In genomic region chr1:48530727-48531351, GRCh38 we compare ENCODE assay signal across 8 cellular contexts. TPM values are rescaled to one million over a fixed set of nuclear protein-coding genes. Genes with fewer than 3 reads are reported as not detected.
DNase-seq lines count a peak whose midpoint lies in the region; ATAC-seq and TF ChIP-seq lines count a peak whose summit lies in the region.

No MANE protein-coding gene starts in this region.

- DNase-seq in activated T-cell treated with anti-CD3 and anti-CD28 coated beads for 48 hours (ENCODE audit: low read depth) = peak; percentile 42
- DNase-seq in activated T-cell treated with anti-CD3 and anti-CD28 coated beads, Interleukin-2, amount 50 U/mL, for 4 hours = no peak
- peak; percentile 17 for DNase-seq in HFF-Myc (ENCODE audit: extremely low read depth, low read depth)
- DNase-seq in NCI-H1417 (lab: John Stamatoyannopoulos, UW) = peak; percentile 73 to 92 (median 86)
- DNase-seq in foreskin fibroblast = peak in 1 of 2 donors; percentile 39
- DNase-seq in putamen (ENCODE audit: low spot score) = peak; percentile 34
- no peak for DNase-seq in effector CD4-positive, alpha-beta T cell

- no peaks in the 10 kb centered on the region for H3K4me1 Mint-ChIP-seq in activated T-cell treated with anti-CD3 and anti-CD28 coated beads, Interleukin-2, amount 50 U/mL, for 4 hours (ENCODE audit: low read depth)

- no peak overlapping the region for H3K4me3 Mint-ChIP-seq in activated T-cell treated with anti-CD3 and anti-CD28 coated beads, Interleukin-2, amount 50 U/mL, for 4 hours

- no peak for ATAC-seq in activated T-cell treated with anti-CD3 and anti-CD28 coated beads, Interleukin-2, amount 50 U/mL, for 4 hours

- H3K9me3 Mint-ChIP-seq in activated T-cell treated with anti-CD3 and anti-CD28 coated beads, Interleukin-2, amount 50 U/mL, for 4 hours = no peaks in the 10 kb centered on the region

- H3K4me3 ChIP-seq in HFF-Myc (replicated peaks; ENCODE audit: low read depth, low read length) (no peak overlapping the region), foreskin fibroblast (ENCODE audit: low read depth in 1 of 2, low read length in 2 of 2) (no peak overlapping the region)

- H3K27ac ChIP-seq in VCaP = peak overlapping the region; percentile 97

- TF ChIP-seq CTCF in HFF-Myc (IDR thresholded peaks at IDR 0.05; ENCODE audit: low read depth, low read length, missing control alignments) = peak; percentile 94
- TF ChIP-seq CTCF in VCaP (conservative IDR thresholded peaks at IDR 0.05) = peak; percentile 71
- peak; percentile 69 for TF ChIP-seq CTCF in foreskin fibroblast (IDR thresholded peaks at IDR 0.05; ENCODE audit: low read depth, low read length)

- H3K27me3 Mint-ChIP-seq in activated T-cell treated with anti-CD3 and anti-CD28 coated beads, Interleukin-2, amount 50 U/mL, for 4 hours (ENCODE audit: low read depth) = peaks cover 10% of the 10 kb centered on the region

- no peaks in the 10 kb centered on the region for H3K36me3 Mint-ChIP-seq in activated T-cell treated with anti-CD3 and anti-CD28 coated beads, Interleukin-2, amount 50 U/mL, for 4 hours (ENCODE audit: insufficient read depth)

RNA-seq across cellular contexts. Expression of gene SPATA6, which starts 58.8 kb away (rescaled TPM):
- total RNA-seq in activated T-cell treated with anti-CD3 and anti-CD28 coated beads, Interleukin-2, amount 50 U/mL, for 4 hours = 1 to 10 TPM in 2 of 3 donors, under 1 TPM in 1; 0.38 to 1.7 (median 1.3) TPM

Comparison
In these comparisons a context has a peak if more than half of its experiments do, and no peak if none do; other contexts are left out.
1. DNase-seq: peak in activated T-cell treated with anti-CD3 and anti-CD28 coated beads for 48 hours (single experiment), HFF-Myc (single experiment), NCI-H1417 (3 of 3) and putamen (single experiment); none in activated T-cell treated with anti-CD3 and anti-CD28 coated beads, Interleukin-2, amount 50 U/mL, for 4 hours (single experiment) and effector CD4-positive, alpha-beta T cell (single experiment).
2. Peak in every context shown above with its lines, with median percentiles within 50 percentile points of each other: CTCF ChIP-seq.